13 cellular contexts compared by ENCODE assay signal in genomic region chr10:129959544-129960492, GRCh38. TPM values are rescaled to one million over a fixed set of nuclear protein-coding genes. Genes with fewer than 3 reads are reported as not detected.
DNase-seq lines count a peak whose midpoint lies in the region; ATAC-seq and TF ChIP-seq lines count a peak whose summit lies in the region.
"Had no signal": no experiment of that assay in that cellular context is flagged by ENCODE, and none has a peak within 500 bp of the region (broad histone marks: within the 10 kb centered on the region; RNA-seq: fewer than 3 reads in every experiment).

No MANE protein-coding gene starts in this region.

- no peak for TF ChIP-seq POLR2A in erythroblast (IDR thresholded peaks at IDR 0.05; ENCODE audit: low read length)

- no peak for DNase-seq in CD4-positive, CD25-positive, alpha-beta regulatory T cell
- DNase-seq in MG63 (no peak), fibroblast of the aortic adventitia (ENCODE audit: low read depth) (peak; percentile 50), osteoblast (ENCODE audit: insufficient read length, low spot score, missing footprints) (peak; percentile 85), erythroblast (lab: John Stamatoyannopoulos, UW) (no peak), cerebellar nuclear complex (lab: John Stamatoyannopoulos, UW) (no peak), omental fat pad (ENCODE audit: low spot score) (no peak)
- DNase-seq in activated CD8-positive, alpha-beta memory T cell treated with anti-CD3 and anti-CD28 coated beads, Interleukin-2, amount 10 ng/mL, durations not matched to agents 7 days and 5 days = no peak
- DNase-seq: activated CD4-positive, alpha-beta T cell treated with anti-CD3 and anti-CD28 coated beads, Interleukin-2, amount 50 U/mL, for 1 hour; foreskin melanocyte; GM23248; NCI-H187 had no signal

- H3K4me1 Mint-ChIP-seq in CD4-positive, CD25-positive, alpha-beta regulatory T cell = peaks cover 5 to 42% (median 25%) of the 10 kb centered on the region in 4 donors
- H3K4me1 Mint-ChIP-seq in activated CD8-positive, alpha-beta memory T cell treated with anti-CD3 and anti-CD28 coated beads, Interleukin-2, amount 10 ng/mL, durations not matched to agents 7 days and 5 days = peaks cover 14% of the 10 kb centered on the region

- CTCF ChIA-PET in activated CD8-positive, alpha-beta memory T cell treated with anti-CD3 and anti-CD28 coated beads, Interleukin-2, amount 10 ng/mL, durations not matched to agents 7 days and 5 days (lab: Charles Lee) = no interaction called here

- ATAC-seq in CD4-positive, CD25-positive, alpha-beta regulatory T cell (ENCODE audit: low read depth in 2 of 2) = no peak
- no peak for ATAC-seq in activated CD8-positive, alpha-beta memory T cell treated with anti-CD3 and anti-CD28 coated beads, Interleukin-2, amount 10 ng/mL, durations not matched to agents 7 days and 5 days
- no peak for ATAC-seq in omental fat pad (ENCODE audit: low FRiP score)

- no peaks in the 10 kb centered on the region for H3K36me3 ChIP-seq in CD4-positive, CD25-positive, alpha-beta regulatory T cell (ENCODE audit: control insufficient read depth, insufficient read depth, low read length)
- peaks cover 14% of the 10 kb centered on the region for H3K36me3 ChIP-seq in MG63
- peaks cover 16% of the 10 kb centered on the region for H3K36me3 ChIP-seq in osteoblast (ENCODE audit: insufficient read depth, low read length)

- no peak overlapping the region for H3K27ac ChIP-seq in CD4-positive, CD25-positive, alpha-beta regulatory T cell (ENCODE audit: insufficient read depth, low read length, poor library complexity, severe bottlenecking)
- peak overlapping the region; percentile 77 for H3K27ac ChIP-seq in osteoblast (ENCODE audit: low read depth, low read length)
- H3K27ac ChIP-seq: GM23248, HL-60 had no signal

- H2AFZ ChIP-seq in osteoblast (ENCODE audit: low read length) = no peak overlapping the region
- H2AFZ ChIP-seq: GM23248 had no signal

- H3K27ac Mint-ChIP-seq in CD4-positive, CD25-positive, alpha-beta regulatory T cell = no peak overlapping the region
- no peak overlapping the region for H3K27ac Mint-ChIP-seq in activated CD8-positive, alpha-beta memory T cell treated with anti-CD3 and anti-CD28 coated beads, Interleukin-2, amount 10 ng/mL, durations not matched to agents 7 days and 5 days

- peaks cover 52% of the 10 kb centered on the region for H3K27me3 ChIP-seq in CD4-positive, CD25-positive, alpha-beta regulatory T cell (ENCODE audit: control insufficient read depth, insufficient read depth, low read length)
- H3K27me3 ChIP-seq in MG63 (peaks cover 4% of the 10 kb centered on the region; the same call in 1 of the 2 replicates), osteoblast (ENCODE audit: insufficient read depth, low read length) (no peaks in the 10 kb centered on the region)

- peaks cover 91% of the 10 kb centered on the region for H3K79me2 ChIP-seq in osteoblast (ENCODE audit: insufficient read depth, low read length)

- peak overlapping the region; percentile 72 for H3K4me2 ChIP-seq in osteoblast (ENCODE audit: insufficient read depth, low read length)

- peaks cover 5% of the 10 kb centered on the region for H4K20me1 ChIP-seq in osteoblast (ENCODE audit: insufficient read depth, low read length)

- peaks cover 0 to 14% of the 10 kb centered on the region in 2 experiments for H3K9me3 ChIP-seq in CD4-positive, CD25-positive, alpha-beta regulatory T cell (ENCODE audit: control insufficient read depth in 2 of 2, low read length in 2 of 2)
- H3K9me3 ChIP-seq in MG63 = no peaks in the 10 kb centered on the region
- no peaks in the 10 kb centered on the region for H3K9me3 ChIP-seq in osteoblast (ENCODE audit: low read depth, low read length)

- H3K4me1 ChIP-seq in CD4-positive, CD25-positive, alpha-beta regulatory T cell (ENCODE audit: control insufficient read depth, insufficient read depth, low read length, poor library complexity, severe bottlenecking) = peaks cover 40% of the 10 kb centered on the region
- H3K4me1 ChIP-seq in osteoblast (ENCODE audit: insufficient read depth, low read length) = peaks cover 41% of the 10 kb centered on the region

- H3K4me3 ChIP-seq in CD4-positive, CD25-positive, alpha-beta regulatory T cell (ENCODE audit: low read depth, low read length) = no peak overlapping the region
- peak overlapping the region; percentile 32 for H3K4me3 ChIP-seq in MG63
- H3K4me3 ChIP-seq in fibroblast of the aortic adventitia (ENCODE audit: low read depth, low read length) = peak overlapping the region; percentile 74
- H3K4me3 ChIP-seq in osteoblast (ENCODE audit: insufficient read depth, low read length) = peak overlapping the region; percentile 83
- H3K4me3 ChIP-seq: GM23248 had no signal

- TF ChIP-seq CTCF in fibroblast of the aortic adventitia (IDR thresholded peaks at IDR 0.05; ENCODE audit: insufficient read depth, low read length) = no peak
- no peak for TF ChIP-seq CTCF in osteoblast (IDR thresholded peaks at IDR 0.05; ENCODE audit: extremely low read depth, low read depth, low read length)
- no peak for TF ChIP-seq CTCF in omental fat pad (IDR thresholded peaks at IDR 0.05)

- peaks cover 79% of the 10 kb centered on the region for H3K27me3 Mint-ChIP-seq in CD4-positive, CD25-positive, alpha-beta regulatory T cell
- peaks cover 74% of the 10 kb centered on the region for H3K27me3 Mint-ChIP-seq in activated CD8-positive, alpha-beta memory T cell treated with anti-CD3 and anti-CD28 coated beads, Interleukin-2, amount 10 ng/mL, durations not matched to agents 7 days and 5 days

- peaks cover 0 to 9% (median 2%) of the 10 kb centered on the region in 7 donors for H3K9me3 Mint-ChIP-seq in CD4-positive, CD25-positive, alpha-beta regulatory T cell
- H3K9me3 Mint-ChIP-seq in activated CD8-positive, alpha-beta memory T cell treated with anti-CD3 and anti-CD28 coated beads, Interleukin-2, amount 10 ng/mL, durations not matched to agents 7 days and 5 days (ENCODE audit: low read depth) = no peaks in the 10 kb centered on the region

- no peaks in the 10 kb centered on the region for H3K36me3 Mint-ChIP-seq in CD4-positive, CD25-positive, alpha-beta regulatory T cell
- H3K36me3 Mint-ChIP-seq in activated CD8-positive, alpha-beta memory T cell treated with anti-CD3 and anti-CD28 coated beads, Interleukin-2, amount 10 ng/mL, durations not matched to agents 7 days and 5 days = peaks cover 5% of the 10 kb centered on the region

- H3K4me3 Mint-ChIP-seq in CD4-positive, CD25-positive, alpha-beta regulatory T cell = peak overlapping the region in 3 of 4 donors; percentile 31 to 63 (median 59)
- H3K4me3 Mint-ChIP-seq in activated CD8-positive, alpha-beta memory T cell treated with anti-CD3 and anti-CD28 coated beads, Interleukin-2, amount 10 ng/mL, durations not matched to agents 7 days and 5 days = no peak overlapping the region

RNA-seq across cellular contexts. Expression of gene EBF3, which starts 4.3 kb away (rescaled TPM):
- total RNA-seq in CD4-positive, CD25-positive, alpha-beta regulatory T cell = not detected
- polyA plus RNA-seq in CD4-positive, CD25-positive, alpha-beta regulatory T cell = not detected
- 3.1 and 3.4 TPM in 2 replicates for total RNA-seq in MG63 (2014; rRNA removed; shearing (Covaris generic); ENCODE audit: low replicate concordance)
- total RNA-seq in fibroblast of the aortic adventitia (ENCODE audit: low replicate concordance) (5.2 and 14.7 TPM in 2 replicates), osteoblast (31.8 and 35.4 TPM in 2 replicates), omental fat pad (10 to 100 TPM in 3 of 4 donors, 1 to 10 TPM in 1; 4.0 to 50.8 (median 18.8) TPM)
- total RNA-seq in activated CD8-positive, alpha-beta memory T cell treated with anti-CD3 and anti-CD28 coated beads, Interleukin-2, amount 10 ng/mL, durations not matched to agents 7 days and 5 days = not detected

Comparison
In these comparisons a context has a peak if more than half of its experiments do, and no peak if none do; other contexts are left out.
1. DNase-seq: peak in fibroblast of the aortic adventitia (single experiment) and osteoblast (single experiment); none in CD4-positive, CD25-positive, alpha-beta regulatory T cell (0 of 3), MG63 (single experiment), activated CD8-positive, alpha-beta memory T cell treated with anti-CD3 and anti-CD28 coated beads, Interleukin-2, amount 10 ng/mL, durations not matched to agents 7 days and 5 days (single experiment), erythroblast (0 of 2), cerebellar nuclear complex (0 of 2) and omental fat pad (single experiment).